In genomic region chr6:155171109-155171746, GRCh38 we compare ENCODE assay signal across 8 cellular contexts.
DNase-seq lines count a peak whose midpoint lies in the region; ATAC-seq and TF ChIP-seq lines count a peak whose summit lies in the region.

No MANE protein-coding gene starts in this region.

- peaks cover 18% of the 10 kb centered on the region for H3K36me3 Mint-ChIP-seq in natural killer cell treated with Interleukin-12 subunit alpha and Interleukin-12 subunit beta and Interleukin-15 and Interleukin-18, amount 100 ng/mL, for 72 hours

- no peak overlapping the region for H2AFZ ChIP-seq in GM23248

- in situ Hi-C loops in GM23248 (cut with MboI): no loop called here

- H3K4me3 Mint-ChIP-seq in natural killer cell treated with Interleukin-12 subunit alpha and Interleukin-12 subunit beta and Interleukin-15 and Interleukin-18, amount 100 ng/mL, for 72 hours: peak overlapping the region; percentile 82
- H3K4me3 Mint-ChIP-seq in stimulated activated naive CD8-positive, alpha-beta T cell treated with anti-CD3 and anti-CD28 coated beads, Interleukin-15, amount 100 ng/mL, for 72 hours: peak overlapping the region; percentile 63 to 73

- no peaks in the 10 kb centered on the region for H4K20me1 ChIP-seq in GM23248 (ENCODE audit: insufficient read depth)

- peak overlapping the region; percentile 24 for H3K9ac ChIP-seq in GM23248

- no peak for TF ChIP-seq POLR2A in testis (IDR thresholded peaks at IDR 0.05)

- peak; percentile 94 for ATAC-seq in natural killer cell treated with Interleukin-12 subunit alpha and Interleukin-12 subunit beta and Interleukin-15 and Interleukin-18, amount 100 ng/mL, for 72 hours
- ATAC-seq in stimulated activated naive CD8-positive, alpha-beta T cell treated with anti-CD3 and anti-CD28 coated beads, Interleukin-15, amount 100 ng/mL, for 72 hours: peak; percentile 95

- H3K27me3 Mint-ChIP-seq in natural killer cell treated with Interleukin-12 subunit alpha and Interleukin-12 subunit beta and Interleukin-15 and Interleukin-18, amount 100 ng/mL, for 72 hours: no peaks in the 10 kb centered on the region
- H3K27me3 Mint-ChIP-seq in stimulated activated naive CD8-positive, alpha-beta T cell treated with anti-CD3 and anti-CD28 coated beads, Interleukin-15, amount 100 ng/mL, for 72 hours: no peaks in the 10 kb centered on the region

- H3K4me1 Mint-ChIP-seq in natural killer cell treated with Interleukin-12 subunit alpha and Interleukin-12 subunit beta and Interleukin-15 and Interleukin-18, amount 100 ng/mL, for 72 hours (ENCODE audit: low read depth in 2 of 2): peaks cover 23 to 51% of the 10 kb centered on the region in 2 donors
- H3K4me1 Mint-ChIP-seq in stimulated activated naive CD8-positive, alpha-beta T cell treated with anti-CD3 and anti-CD28 coated beads, Interleukin-15, amount 100 ng/mL, for 72 hours: peaks cover 41% of the 10 kb centered on the region

- H3K4me1 ChIP-seq in GM23248 (ENCODE audit: insufficient read depth): peaks cover 19% of the 10 kb centered on the region
- H3K4me1 ChIP-seq in testis: no peaks in the 10 kb centered on the region

- no peaks in the 10 kb centered on the region for H3K9me2 ChIP-seq in GM23248 (ENCODE audit: insufficient read depth)

- H3F3A ChIP-seq in GM23248 (ENCODE audit: insufficient read depth): peaks cover 16% of the 10 kb centered on the region

- H3K27me3 ChIP-seq in GM23248 (replicated peaks; ENCODE audit: insufficient read depth) (no peaks in the 10 kb centered on the region), testis (no peaks in the 10 kb centered on the region)

- no peaks in the 10 kb centered on the region for H3K79me2 ChIP-seq in GM23248 (ENCODE audit: insufficient read depth)

- TF ChIP-seq CTCF in testis (IDR thresholded peaks at IDR 0.05): no peak

- peak overlapping the region; percentile 51 for H3K4me2 ChIP-seq in GM23248 (ENCODE audit: unreplicated experiment)

- WGBS in GM23248 (ENCODE audit: low coverage in 1 of 2, low lambda C conversion rate in 2 of 2, missing lambda C conversion rate in 2 of 2), 2 experiments: 10 to 11% methylated on average over 6 of the region's 6 CpGs
- WGBS in testis, 2 donors: 38 to 46% methylated on average over 6 of the region's 6 CpGs

- H3K36me3 ChIP-seq in GM23248 (ENCODE audit: low read depth) (no peaks in the 10 kb centered on the region), testis (ENCODE audit: low read depth, missing control alignments) (no peaks in the 10 kb centered on the region)

- H3K9me3 Mint-ChIP-seq in natural killer cell treated with Interleukin-12 subunit alpha and Interleukin-12 subunit beta and Interleukin-15 and Interleukin-18, amount 100 ng/mL, for 72 hours: no peaks in the 10 kb centered on the region
- no peaks in the 10 kb centered on the region for H3K9me3 Mint-ChIP-seq in stimulated activated naive CD8-positive, alpha-beta T cell treated with anti-CD3 and anti-CD28 coated beads, Interleukin-15, amount 100 ng/mL, for 72 hours

- H3K27ac Mint-ChIP-seq in natural killer cell treated with Interleukin-12 subunit alpha and Interleukin-12 subunit beta and Interleukin-15 and Interleukin-18, amount 100 ng/mL, for 72 hours: peak overlapping the region; percentile 92 to 94
- peak overlapping the region; percentile 96 to 98 for H3K27ac Mint-ChIP-seq in stimulated activated naive CD8-positive, alpha-beta T cell treated with anti-CD3 and anti-CD28 coated beads, Interleukin-15, amount 100 ng/mL, for 72 hours

- peak overlapping the region; percentile 56 for H3K27ac ChIP-seq in GM23248
- no peak overlapping the region for H3K27ac ChIP-seq in testis

- intact Hi-C loops in testis (cut with DNase I; ENCODE audit: low total_unique reads): loop anchor here (10.0 kb wide), 1 partner anchor 496 kb away; no protein-coding TSS in a partner anchor

- peak overlapping the region; percentile 35 for H3K4me3 ChIP-seq in GM23248
- no peak overlapping the region for H3K4me3 ChIP-seq in testis

- DNase-seq in GM04504 (ENCODE audit: low read depth) (peak; percentile 88), GM23248 (peak; percentile 99), LoVo (ENCODE audit: low spot score) (peak; percentile 79), dermis blood vessel endothelial cell (peak; percentile 94), testis (no peak)
- peak; percentile 84 to 88 for DNase-seq in activated CD4-positive, alpha-beta T cell treated with anti-CD3 and anti-CD28 coated beads, Interleukin-2, amount 50 U/mL, for 4 hours
- peak; percentile 90 for DNase-seq in natural killer cell treated with Interleukin-12 subunit alpha and Interleukin-12 subunit beta and Interleukin-15 and Interleukin-18, amount 100 ng/mL, for 72 hours (ENCODE audit: low spot score)
- peak; percentile 84 to 96 for DNase-seq in stimulated activated naive CD8-positive, alpha-beta T cell treated with anti-CD3 and anti-CD28 coated beads, Interleukin-15, amount 100 ng/mL, for 72 hours

- no peaks in the 10 kb centered on the region for H3K9me3 ChIP-seq in GM23248 (ENCODE audit: low read depth)
- no peaks in the 10 kb centered on the region for H3K9me3 ChIP-seq in testis
